In the genomic region with DNA sequence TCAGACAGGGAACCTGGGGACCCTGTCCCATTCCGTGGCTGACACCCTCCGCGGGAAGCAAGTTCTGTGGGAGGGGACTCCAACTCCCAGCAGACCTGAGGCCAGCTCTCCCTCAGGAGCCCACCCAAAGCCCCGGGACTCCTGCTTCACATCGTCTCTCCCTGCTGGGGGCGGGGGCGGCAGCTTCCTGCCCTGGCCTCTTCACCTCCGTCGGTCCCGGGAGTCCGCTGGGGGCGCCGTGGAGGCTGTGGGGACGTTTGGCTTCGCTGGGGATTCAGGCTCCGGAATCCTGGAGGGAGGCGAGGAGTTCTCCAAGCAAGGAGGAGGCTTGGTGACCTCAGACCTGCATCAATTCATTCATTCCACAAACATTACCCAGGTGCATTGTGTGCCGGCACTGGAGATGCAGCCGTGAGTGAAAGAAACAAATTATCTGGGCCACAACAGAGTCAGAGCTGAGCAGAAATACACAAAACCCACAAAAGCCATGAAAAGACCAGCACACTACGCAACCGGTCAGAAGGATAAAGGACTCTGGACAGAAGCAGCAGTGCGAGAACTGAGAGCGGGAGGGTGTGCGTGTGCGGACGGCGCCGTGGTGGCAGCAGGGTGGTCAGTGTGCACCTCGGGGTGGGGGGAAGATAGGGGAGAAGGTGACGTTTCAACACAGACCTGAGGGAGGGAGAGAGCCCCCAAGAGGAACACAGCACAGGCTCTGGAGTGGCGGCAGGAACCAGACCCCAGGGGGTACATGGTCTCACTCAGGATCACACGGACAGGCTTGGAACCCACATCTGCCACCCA, we compare ENCODE assay signal across 12 cellular contexts. TPM values are rescaled to one million over a fixed set of nuclear protein-coding genes. Genes with fewer than 3 reads are reported as not detected.
"Had no signal": no experiment of that assay in that cellular context is flagged by ENCODE, and none has a peak within 500 bp of the region (broad histone marks: within the 10 kb centered on the region; RNA-seq: fewer than 3 reads in every experiment).

No MANE protein-coding gene starts in this region.

- ATAC-seq: activated CD4-positive, CD25-positive, alpha-beta regulatory T cell treated with anti-CD3 and anti-CD28 coated beads, Interleukin-2, amount 50 U/mL, for 24 hours; activated T-cell treated with anti-CD3 and anti-CD28 coated beads, Interleukin-2, amount 50 U/mL, for 4 hours; heart right ventricle; right cardiac atrium had no signal

- H3K27ac ChIP-seq: tibial artery had no signal

- FAIRE-seq: frontal cortex, small intestine had no signal

- H3K4me1 Mint-ChIP-seq: activated naive CD8-positive, alpha-beta T cell treated with anti-CD3 and anti-CD28 coated beads for 36 hours; mesothelial cell of epicardium had no signal

- DNase-seq: activated CD4-positive, alpha-beta T cell treated with anti-CD3 and anti-CD28 coated beads, Interleukin-2, amount 50 U/mL, for 48 hours; activated gamma-delta T cell; activated naive CD8-positive, alpha-beta T cell treated with anti-CD3 and anti-CD28 coated beads for 36 hours; activated T-cell treated with anti-CD3 and anti-CD28 coated beads, Interleukin-2, amount 50 U/mL, for 4 hours; heart right ventricle; small intestine; tibial artery had no signal

- H3K9me3 Mint-ChIP-seq: activated naive CD8-positive, alpha-beta T cell treated with anti-CD3 and anti-CD28 coated beads for 36 hours; activated T-cell treated with anti-CD3 and anti-CD28 coated beads, Interleukin-2, amount 50 U/mL, for 4 hours; mesothelial cell of epicardium had no signal

- H3K4me3 Mint-ChIP-seq: activated naive CD8-positive, alpha-beta T cell treated with anti-CD3 and anti-CD28 coated beads for 36 hours; activated T-cell treated with anti-CD3 and anti-CD28 coated beads, Interleukin-2, amount 50 U/mL, for 4 hours; mesothelial cell of epicardium had no signal

- H3K27ac Mint-ChIP-seq: activated naive CD8-positive, alpha-beta T cell treated with anti-CD3 and anti-CD28 coated beads for 36 hours; mesothelial cell of epicardium had no signal

RNA-seq across cellular contexts. Expression of gene TNNT1, which starts 54.3 kb away (rescaled TPM):
- total RNA-seq: activated naive CD8-positive, alpha-beta T cell treated with anti-CD3 and anti-CD28 coated beads for 36 hours; activated T-cell treated with anti-CD3 and anti-CD28 coated beads, Interleukin-2, amount 50 U/mL, for 4 hours; posterior vena cava had no signal

RNA-seq across cellular contexts. Expression of gene GP6, which starts 56.6 kb away (rescaled TPM):
- total RNA-seq: activated naive CD8-positive, alpha-beta T cell treated with anti-CD3 and anti-CD28 coated beads for 36 hours had no signal
